1 cellular context compared by ENCODE assay signal in genomic region chr5:75042511-75042910, GRCh38.
TF ChIP-seq lines count a peak whose summit lies in the region.

No MANE protein-coding gene starts in this region.

TF ChIP-seq in SK-N-SH treated with all-trans-retinoic acid at 6 μM for 48 hours, 23 proteins besides CTCF, POLR2A, EP300 and RAD21 (continued from another document):
- TF ChIP-seq TSHZ2 (CRISPR knock-in tag; IDR thresholded peaks at IDR 0.05) (no peak), ZFP3 (CRISPR knock-in tag; IDR thresholded peaks at IDR 0.05) (no peak)
